ENCODE assay signal across 8 cellular contexts in genomic region chr19:55647732-55648656, GRCh38. TPM values are rescaled to one million over a fixed set of nuclear protein-coding genes. Genes with fewer than 3 reads are reported as not detected.
DNase-seq lines count a peak whose midpoint lies in the region; ATAC-seq and TF ChIP-seq lines count a peak whose summit lies in the region.

CCDC106 (plus strand) TSS chr19:55648212; CDS start chr19:55649047, 835 bp downstream.

- H3K9me3 ChIP-seq in ES-I3 (ENCODE audit: control insufficient read depth, insufficient read depth, low read length) (no peaks in the 10 kb centered on the region), Panc1 (ENCODE audit: control insufficient read depth, insufficient read depth, low read depth, low read length) (no peaks in the 10 kb centered on the region), cardiac muscle cell (ENCODE audit: low read depth) (no peaks in the 10 kb centered on the region)

- H3K4me3 ChIP-seq in Panc1 (ENCODE audit: low read depth in 2 of 2, low read length in 2 of 2): peak within 1 kb of the TSS; percentile 70 to 78
- peak within 1 kb of the TSS; percentile 94 for H3K4me3 ChIP-seq in cardiac muscle cell

- no TSS peak for BruUV-seq in Panc1 (replicated peaks; lab: Mats Ljungman, UMichigan)

- CTCF ChIA-PET in Panc1 (lab: Charles Lee): interaction anchor here (0.5 to 1.4 kb wide), 3 partner anchors 16 to 658 kb away, joined by 4 to 9 read pairs (median 6); no protein-coding TSS in a partner anchor

- H3K36me3 ChIP-seq in ES-I3 (ENCODE audit: insufficient read depth, low read length) (peaks cover 9% of the 10 kb centered on the region), Panc1 (ENCODE audit: control insufficient read depth, insufficient read depth, low read length) (peaks cover 16% of the 10 kb centered on the region), cardiac muscle cell (no peaks in the 10 kb centered on the region)

- H3K27ac ChIP-seq in Panc1 (ENCODE audit: low read length): peak within 1 kb of the TSS; percentile 94
- H3K27ac ChIP-seq in cardiac muscle cell: peak within 1 kb of the TSS; percentile 91

- DNase-seq in HUDEP-2 (lab: John Stamatoyannopoulos, UW; ENCODE audit: unreplicated experiment in 76 of 76): peak in 46 of 76 experiments; percentile 9 to 74 (median 46)
- no peak for DNase-seq in Panc1 (ENCODE audit: low read depth, low spot score)
- peak; percentile 79 for DNase-seq in amniotic epithelial cell (ENCODE audit: low read depth)
- DNase-seq in cardiac muscle cell (ENCODE audit: low read depth in 1 of 2, low spot score in 1 of 2): peak; percentile 86
- DNase-seq in omental fat pad (ENCODE audit: low spot score): no peak
- DNase-seq in GOT3 (lab: John Stamatoyannopoulos, UW): no peak

- H3K4me1 ChIP-seq in ES-I3 (ENCODE audit: insufficient read depth, low read length) (no peaks in the 10 kb centered on the region; the same call in 1 of the 2 replicates), Panc1 (ENCODE audit: control insufficient read depth, insufficient read depth, low read length) (peaks cover 39% of the 10 kb centered on the region), cardiac muscle cell (ENCODE audit: low read depth) (peaks cover 12% of the 10 kb centered on the region)

- intact Hi-C loops in Panc1 (cut with micrococcal nuclease; ENCODE audit: unreplicated experiment): no loop called here

- no peak for TF ChIP-seq CTCF in Panc1 (IDR thresholded peaks at IDR 0.05)
- no peak for TF ChIP-seq CTCF in cardiac muscle cell (IDR thresholded peaks at IDR 0.05; ENCODE audit: low read depth, low read length)
- TF ChIP-seq CTCF in omental fat pad (IDR thresholded peaks at IDR 0.05): no peak

- peak; percentile 61 for ATAC-seq in Panc1
- ATAC-seq in omental fat pad (ENCODE audit: low FRiP score): peak; percentile 26
- no peak for ATAC-seq in HG02884 (IDR thresholded peaks at IDR 0.05; ENCODE audit: unreplicated experiment)

- POLR2A ChIA-PET in Panc1 (lab: Charles Lee): interaction anchor here (0.6 kb wide), 1 partner anchor 133 kb away, joined by 3 read pairs; no protein-coding TSS in a partner anchor

- H3K27me3 ChIP-seq in Panc1 (ENCODE audit: control insufficient read depth, insufficient read depth, low read length) (no peaks in the 10 kb centered on the region), cardiac muscle cell (no peaks in the 10 kb centered on the region)

- peak within 1 kb of the TSS; percentile 92 for H3K9ac ChIP-seq in ES-I3 (ENCODE audit: low read depth, low read length)

- in situ Hi-C loops in Panc1 (cut with HindIII; ENCODE audit: low pct_unique_long_range_greater_than_20kb, low sequenced_read_pairs): no loop called here

RNA-seq across cellular contexts. Expression of gene CCDC106, which starts in this region (rescaled TPM):
- total RNA-seq in Panc1 (2021; ENCODE audit: unreplicated experiment) (47.8 TPM), cardiac muscle cell (42.4 and 49.2 TPM in 2 replicates), omental fat pad (10 to 100 TPM in 3 of 4 donors, 1 to 10 TPM in 1; 9.8 to 15.2 (median 11.0) TPM)
- 101 TPM for polyA plus RNA-seq in Panc1 (2012; ENCODE audit: insufficient read length)
- polyA plus RNA-seq in cardiac muscle cell: 40.6 and 43.5 TPM in 2 replicates

Comparison
In these comparisons a context has a peak if more than half of its experiments do, and no peak if none do; other contexts are left out.
1. DNase-seq: peak in HUDEP-2 (46 of 76), amniotic epithelial cell (single experiment) and cardiac muscle cell (2 of 2); none in Panc1 (single experiment), omental fat pad (single experiment) and GOT3 (single experiment).